In genomic region chr5:95669540-95669939, GRCh38 we compare ENCODE assay signal across 10 cellular contexts. TPM values are rescaled to one million over a fixed set of nuclear protein-coding genes. Genes with fewer than 3 reads are reported as not detected.
A peak's percentile ranks its signal among the peaks of the same experiment; 100 is the strongest.
DNase-seq lines count a peak whose midpoint lies in the region; ATAC-seq and TF ChIP-seq lines count a peak whose summit lies in the region.
"Had no signal": no experiment of that assay in that cellular context is flagged by ENCODE, and none has a peak within 500 bp of the region (broad histone marks: within the 10 kb centered on the region; RNA-seq: fewer than 3 reads in every experiment).

No MANE protein-coding gene starts in this region.

- peak; percentile 94 for ATAC-seq in SK-N-SH treated with all-trans-retinoic acid at 6 μM for 48 hours
- ATAC-seq in omental fat pad (ENCODE audit: low FRiP score), result peak; percentile 54
- no peak for ATAC-seq in GM19395 (IDR thresholded peaks at IDR 0.05; ENCODE audit: unreplicated experiment)
- no peak for ATAC-seq in GM18870 (IDR thresholded peaks at IDR 0.05; ENCODE audit: unreplicated experiment)
- ATAC-seq: naive thymus-derived CD4-positive, alpha-beta T cell had no signal

- TF ChIP-seq CTCF in AG09309 (IDR thresholded peaks at IDR 0.05; ENCODE audit: control insufficient read depth, insufficient read depth, low read depth, low read length, missing control alignments), result no peak
- TF ChIP-seq CTCF in omental fat pad (IDR thresholded peaks at IDR 0.05), result no peak

- peak; percentile 97 for DNase-seq in AG09309 (ENCODE audit: low read depth)
- DNase-seq in glomerular visceral epithelial cell (ENCODE audit: extremely low spot score), result peak; percentile 72
- DNase-seq in omental fat pad (ENCODE audit: low spot score), result no peak
- DNase-seq in activated naive CD4-positive, alpha-beta T cell treated with anti-CD3 and anti-CD28 coated beads, Interleukin-2, amount 50 U/mL, for 16 hours, result no peak
- DNase-seq in cortex of kidney (lab: John Stamatoyannopoulos, UW), result no peak
- DNase-seq: naive thymus-derived CD4-positive, alpha-beta T cell; NCI-H748 treated with DMSO at 0.1 percent for 48 hours had no signal

- H3K4me3 ChIP-seq in AG09309 (ENCODE audit: control insufficient read depth, low read depth, low read length), result no peak overlapping the region

TF ChIP-seq in SK-N-SH treated with all-trans-retinoic acid at 6 μM for 48 hours, 23 proteins besides CTCF, POLR2A, EP300 and RAD21:
- TF ChIP-seq CREB5 (CRISPR knock-in tag; IDR thresholded peaks at IDR 0.05; ENCODE audit: low read depth) (peak; percentile 52; the same call in 1 of the 2 replicates), CSRNP3 (CRISPR knock-in tag; IDR thresholded peaks at IDR 0.05) (no peak), RARB (CRISPR knock-in tag; IDR thresholded peaks at IDR 0.05) (no peak), ISL1 (CRISPR knock-in tag; IDR thresholded peaks at IDR 0.05) (peak; percentile 36)

RNA-seq across cellular contexts. Expression of gene SPATA9, which starts 13.3 kb away (rescaled TPM):
- 1 to 10 TPM in 2 of 4 donors, under 1 TPM in 2; 0.84 to 2.4 (median 1.4) TPM for total RNA-seq in omental fat pad

RNA-seq across cellular contexts. Expression of gene RFESD, which starts 23.0 kb away (rescaled TPM):
- 1 to 10 TPM in 3 of 4 donors, under 1 TPM in 1; 0.88 to 1.6 (median 1.2) TPM for total RNA-seq in omental fat pad

RNA-seq across cellular contexts. Expression of gene GPR150, which starts 49.7 kb away (rescaled TPM):
- total RNA-seq in omental fat pad, result under 1 TPM in 3 of 4 donors, not detected in 1; 0.19 to 0.95 (median 0.24) TPM

Comparison
In these comparisons a context has a peak if more than half of its experiments do, and no peak if none do; other contexts are left out.
1. DNase-seq: peak in AG09309 (single experiment) and glomerular visceral epithelial cell (single experiment); none in omental fat pad (single experiment), activated naive CD4-positive, alpha-beta T cell treated with anti-CD3 and anti-CD28 coated beads, Interleukin-2, amount 50 U/mL, for 16 hours (single experiment) and cortex of kidney (single experiment).
2. ATAC-seq: peak in SK-N-SH treated with all-trans-retinoic acid at 6 μM for 48 hours (single experiment) and omental fat pad (single experiment); none in GM19395 (single experiment) and GM18870 (single experiment).